In genomic region chr6:9646346-9647042, GRCh38 we compare ENCODE assay signal across 14 cellular contexts.
DNase-seq lines count a peak whose midpoint lies in the region; ATAC-seq and TF ChIP-seq lines count a peak whose summit lies in the region.
"Had no signal": no experiment of that assay in that cellular context is flagged by ENCODE, and none has a peak within 500 bp of the region (broad histone marks: within the 10 kb centered on the region; RNA-seq: fewer than 3 reads in every experiment).

No MANE protein-coding gene starts in this region.

- no peak overlapping the region for H3K27ac ChIP-seq in lung (ENCODE audit: low read depth in 1 of 2, low read length in 1 of 2)

- no peaks in the 10 kb centered on the region for H3K9me3 ChIP-seq in MG63
- H3K9me3 ChIP-seq in lung (ENCODE audit: control insufficient read depth in 2 of 2, insufficient read depth in 1 of 2, low read length in 1 of 2) = no peaks in the 10 kb centered on the region

- H3K36me3 ChIP-seq in MG63 = no peaks in the 10 kb centered on the region
- no peaks in the 10 kb centered on the region for H3K36me3 ChIP-seq in lung (ENCODE audit: control insufficient read depth in 2 of 2, insufficient read depth in 2 of 2, low read length in 2 of 2)

- WGBS in lung, 2 donors = 52 to 59% methylated on average over 4 of the region's 4 CpGs

- no peaks in the 10 kb centered on the region for H3K4me1 ChIP-seq in lung (ENCODE audit: control insufficient read depth in 2 of 2, insufficient read depth in 2 of 2, low read length in 2 of 2)

- no peaks in the 10 kb centered on the region for H3K27me3 ChIP-seq in MG63
- H3K27me3 ChIP-seq in lung (ENCODE audit: control insufficient read depth, insufficient read depth) = no peaks in the 10 kb centered on the region

- peak; percentile 39 for ATAC-seq in lung (ENCODE audit: insufficient read depth, low FRiP score)
- no peak for ATAC-seq in HG02588 (IDR thresholded peaks at IDR 0.05; ENCODE audit: unreplicated experiment)
- ATAC-seq: stimulated activated naive CD8-positive, alpha-beta T cell treated with anti-CD3 and anti-CD28 coated beads, Interleukin-15, amount 100 ng/mL, for 72 hours had no signal

- DNase-seq in AG09309 (ENCODE audit: low read depth) = peak; percentile 55
- DNase-seq in MG63 = peak; percentile 23
- DNase-seq in cerebellum (ENCODE audit: low spot score) = peak; percentile 1
- peak; percentile 30 for DNase-seq in lung (ENCODE audit: low spot score)
- DNase-seq in activated T-cell treated with anti-CD3 and anti-CD28 coated beads, Interleukin-2, amount 50 U/mL, for 48 hours = no peak
- DNase-seq in NK-92 (lab: John Stamatoyannopoulos, UW; ENCODE audit: unreplicated experiment) = no peak
- DNase-seq in kidney tubule cell (ENCODE audit: low spot score) = no peak
- DNase-seq: activated CD4-positive, alpha-beta T cell treated with anti-CD3 and anti-CD28 coated beads for 48 hours; activated gamma-delta T cell; C1 segment of cervical spinal cord; NCI-H446; nephron progenitor cell; stimulated activated naive CD8-positive, alpha-beta T cell treated with anti-CD3 and anti-CD28 coated beads, Interleukin-15, amount 100 ng/mL, for 72 hours had no signal

- TF ChIP-seq CTCF in AG09309 (IDR thresholded peaks at IDR 0.05; ENCODE audit: control insufficient read depth, insufficient read depth, low read depth, low read length, missing control alignments) = no peak
- no peak for TF ChIP-seq CTCF in lung (IDR thresholded peaks at IDR 0.05; ENCODE audit: control extremely low read depth, extremely low read depth)

- H3K4me3 ChIP-seq in AG09309 (ENCODE audit: control insufficient read depth, low read depth, low read length) = no peak overlapping the region
- H3K4me3 ChIP-seq in MG63 = no peak overlapping the region
- no peak overlapping the region for H3K4me3 ChIP-seq in lung

Comparison
In these comparisons a context has a peak if more than half of its experiments do, and no peak if none do; other contexts are left out.
1. DNase-seq: peak in AG09309 (single experiment), MG63 (single experiment), cerebellum (single experiment) and lung (single experiment); none in activated T-cell treated with anti-CD3 and anti-CD28 coated beads, Interleukin-2, amount 50 U/mL, for 48 hours (0 of 2), NK-92 (single experiment) and kidney tubule cell (single experiment).